13 cellular contexts compared by ENCODE assay signal in the genomic region with DNA sequence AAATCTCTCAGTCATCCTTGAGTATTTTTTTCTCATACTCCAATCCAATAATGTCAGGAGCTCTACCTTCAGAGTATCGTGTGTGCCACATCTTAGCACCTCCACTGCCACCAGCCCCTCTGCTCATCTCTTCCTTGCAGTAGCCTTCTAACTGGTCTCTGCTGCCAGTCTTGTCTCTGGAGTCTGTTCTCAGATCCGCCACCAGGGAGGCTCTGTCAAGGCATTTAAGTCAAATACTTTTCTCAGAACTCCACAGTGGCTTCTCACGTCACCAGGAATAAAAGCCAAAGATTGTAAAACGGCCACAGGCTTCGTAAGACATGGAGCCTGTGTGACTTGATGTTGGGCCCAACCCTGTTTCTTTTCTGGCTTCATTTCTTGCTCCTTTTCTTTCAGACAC. TPM values are rescaled to one million over a fixed set of nuclear protein-coding genes. Genes with fewer than 3 reads are reported as not detected.
A peak's percentile ranks its signal among the peaks of the same experiment; 100 is the strongest.
DNase-seq lines count a peak whose midpoint lies in the region; ATAC-seq and TF ChIP-seq lines count a peak whose summit lies in the region.
"Had no signal": no experiment of that assay in that cellular context is flagged by ENCODE, and none has a peak within 500 bp of the region (broad histone marks: within the 10 kb centered on the region; RNA-seq: fewer than 3 reads in every experiment).

No MANE protein-coding gene starts in this region.

- H3K4me1 ChIP-seq in endodermal cell (ENCODE audit: control insufficient read depth, insufficient read depth, low read length) = peaks cover 8% of the 10 kb centered on the region
- H3K4me1 ChIP-seq in breast epithelium = peaks cover 0 to 5% of the 10 kb centered on the region in 2 donors

- intact Hi-C loops in breast epithelium (cut with DNase I; ENCODE audit: low total_unique reads) (no loop called here), sciatic nerve (cut with DNase I) (no loop called here)

- H3K4me3 Mint-ChIP-seq in activated T-cell treated with anti-CD3 and anti-CD28 coated beads, Interleukin-2, amount 50 U/mL, for 72 hours = no peak overlapping the region
- H3K4me3 Mint-ChIP-seq in T-helper 2 cell treated with Interferon-gamma antibody and Interleukin-4, amounts not matched to agents 5 μg/mL and 100 μg/mL, for 36 hours = no peak overlapping the region
- no peak overlapping the region for H3K4me3 Mint-ChIP-seq in endodermal cell
- no peak overlapping the region for H3K4me3 Mint-ChIP-seq in stimulated activated effector memory CD8-positive, alpha-beta T cell treated with anti-CD3 and anti-CD28 coated beads, Interleukin-12 subunit alpha, Interleukin-12 subunit beta, amount 100 ng/mL, for 72 hours

- H3K4me1 Mint-ChIP-seq in activated T-cell treated with anti-CD3 and anti-CD28 coated beads, Interleukin-2, amount 50 U/mL, for 72 hours (ENCODE audit: low read depth) = peaks cover 74% of the 10 kb centered on the region
- peaks cover 38% of the 10 kb centered on the region for H3K4me1 Mint-ChIP-seq in T-helper 2 cell treated with Interferon-gamma antibody and Interleukin-4, amounts not matched to agents 5 μg/mL and 100 μg/mL, for 36 hours (ENCODE audit: low read depth)
- peaks cover 35% of the 10 kb centered on the region for H3K4me1 Mint-ChIP-seq in endodermal cell
- H3K4me1 Mint-ChIP-seq in stimulated activated effector memory CD8-positive, alpha-beta T cell treated with anti-CD3 and anti-CD28 coated beads, Interleukin-12 subunit alpha, Interleukin-12 subunit beta, amount 100 ng/mL, for 72 hours = peaks cover 61% of the 10 kb centered on the region

- peaks cover 19 to 35% of the 10 kb centered on the region in 2 donors for H3K36me3 Mint-ChIP-seq in activated T-cell treated with anti-CD3 and anti-CD28 coated beads, Interleukin-2, amount 50 U/mL, for 72 hours (ENCODE audit: insufficient read depth in 2 of 2)
- peaks cover 63% of the 10 kb centered on the region for H3K36me3 Mint-ChIP-seq in T-helper 2 cell treated with Interferon-gamma antibody and Interleukin-4, amounts not matched to agents 5 μg/mL and 100 μg/mL, for 36 hours (ENCODE audit: low read depth)
- peaks cover 65% of the 10 kb centered on the region for H3K36me3 Mint-ChIP-seq in endodermal cell (ENCODE audit: low read depth)
- H3K36me3 Mint-ChIP-seq in stimulated activated effector memory CD8-positive, alpha-beta T cell treated with anti-CD3 and anti-CD28 coated beads, Interleukin-12 subunit alpha, Interleukin-12 subunit beta, amount 100 ng/mL, for 72 hours = peaks cover 99% of the 10 kb centered on the region

- H3K27ac Mint-ChIP-seq in activated T-cell treated with anti-CD3 and anti-CD28 coated beads, Interleukin-2, amount 50 U/mL, for 72 hours = peak overlapping the region; percentile 25
- H3K27ac Mint-ChIP-seq in T-helper 2 cell treated with Interferon-gamma antibody and Interleukin-4, amounts not matched to agents 5 μg/mL and 100 μg/mL, for 36 hours = peak overlapping the region; percentile 18
- peak overlapping the region; percentile 4 for H3K27ac Mint-ChIP-seq in endodermal cell
- peak overlapping the region; percentile 79 for H3K27ac Mint-ChIP-seq in stimulated activated effector memory CD8-positive, alpha-beta T cell treated with anti-CD3 and anti-CD28 coated beads, Interleukin-12 subunit alpha, Interleukin-12 subunit beta, amount 100 ng/mL, for 72 hours

- DNase-seq in activated T-cell treated with anti-CD3 and anti-CD28 coated beads, Interleukin-2, amount 50 U/mL, for 72 hours = no peak
- no peak for DNase-seq in activated T-cell treated with anti-CD3 and anti-CD28 coated beads, Interleukin-2, amount 50 U/mL, for 48 hours
- DNase-seq in T-helper 2 cell treated with Interferon-gamma antibody and Interleukin-4, amounts not matched to agents 5 μg/mL and 100 μg/mL, for 36 hours (ENCODE audit: low spot score) = no peak
- DNase-seq in endodermal cell = peak; percentile 67
- DNase-seq in stimulated activated effector memory CD8-positive, alpha-beta T cell treated with anti-CD3 and anti-CD28 coated beads, Interleukin-12 subunit alpha, Interleukin-12 subunit beta, amount 100 ng/mL, for 72 hours (ENCODE audit: low spot score in 2 of 2) = no peak
- no peak for DNase-seq in breast epithelium (ENCODE audit: low spot score in 2 of 2)
- DNase-seq in sciatic nerve (ENCODE audit: low spot score) = no peak
- DNase-seq: anterior cingulate cortex; foreskin fibroblast; GOT3; NCI-H2171 treated with DMSO at 0.1 percent for 48 hours; stimulated activated CD4-positive, alpha-beta T cell treated with anti-CD3 and anti-CD28 coated beads, Interleukin-2, amount 100 ng/mL, for 48 hours had no signal

- no peak overlapping the region for H3K4me3 ChIP-seq in endodermal cell (ENCODE audit: low read length)
- no peak overlapping the region for H3K4me3 ChIP-seq in breast epithelium

- no peaks in the 10 kb centered on the region for H3K27me3 Mint-ChIP-seq in activated T-cell treated with anti-CD3 and anti-CD28 coated beads, Interleukin-2, amount 50 U/mL, for 72 hours (ENCODE audit: low read depth)
- H3K27me3 Mint-ChIP-seq in T-helper 2 cell treated with Interferon-gamma antibody and Interleukin-4, amounts not matched to agents 5 μg/mL and 100 μg/mL, for 36 hours (ENCODE audit: low read depth) = no peaks in the 10 kb centered on the region
- H3K27me3 Mint-ChIP-seq in endodermal cell (ENCODE audit: insufficient read depth) = no peaks in the 10 kb centered on the region

- H3K27ac ChIP-seq in endodermal cell (ENCODE audit: low read depth, low read length) = no peak overlapping the region
- no peak overlapping the region for H3K27ac ChIP-seq in breast epithelium

- H3K9me3 ChIP-seq in endodermal cell (ENCODE audit: control insufficient read depth, low read length) = no peaks in the 10 kb centered on the region
- H3K9me3 ChIP-seq in breast epithelium = no peaks in the 10 kb centered on the region

- peak in 1 of 2 donors; percentile 18 for ATAC-seq in activated T-cell treated with anti-CD3 and anti-CD28 coated beads, Interleukin-2, amount 50 U/mL, for 72 hours (replicated peaks in 1 of 2)
- ATAC-seq in stimulated activated effector memory CD8-positive, alpha-beta T cell treated with anti-CD3 and anti-CD28 coated beads, Interleukin-12 subunit alpha, Interleukin-12 subunit beta, amount 100 ng/mL, for 72 hours = no peak
- ATAC-seq in GM21367 (IDR thresholded peaks at IDR 0.05; ENCODE audit: unreplicated experiment) (no peak), sciatic nerve (no peak)

- H3K27me3 ChIP-seq in endodermal cell (ENCODE audit: control insufficient read depth, insufficient read depth, low read length, poor library complexity, severe bottlenecking) (no peaks in the 10 kb centered on the region), breast epithelium (no peaks in the 10 kb centered on the region)

- H3K9me3 Mint-ChIP-seq in activated T-cell treated with anti-CD3 and anti-CD28 coated beads, Interleukin-2, amount 50 U/mL, for 72 hours = no peaks in the 10 kb centered on the region
- H3K9me3 Mint-ChIP-seq in T-helper 2 cell treated with Interferon-gamma antibody and Interleukin-4, amounts not matched to agents 5 μg/mL and 100 μg/mL, for 36 hours = no peaks in the 10 kb centered on the region
- H3K9me3 Mint-ChIP-seq in endodermal cell = no peaks in the 10 kb centered on the region
- no peaks in the 10 kb centered on the region for H3K9me3 Mint-ChIP-seq in stimulated activated effector memory CD8-positive, alpha-beta T cell treated with anti-CD3 and anti-CD28 coated beads, Interleukin-12 subunit alpha, Interleukin-12 subunit beta, amount 100 ng/mL, for 72 hours

- 94 to 96% methylated on average over 5 of the region's 5 CpGs for WGBS in endodermal cell (ENCODE audit: insufficient coverage in 1 of 2, insufficient read length in 1 of 2), 2 experiments

- H3K9ac ChIP-seq in endodermal cell (ENCODE audit: extremely low read depth, low read length, poor library complexity, severe bottlenecking) = no peak overlapping the region

- TF ChIP-seq POLR2A in breast epithelium (IDR thresholded peaks at IDR 0.05) = no peak

- TF ChIP-seq CTCF in endodermal cell (conservative IDR thresholded peaks at IDR 0.05) = peak; percentile 62
- TF ChIP-seq CTCF in breast epithelium (IDR thresholded peaks at IDR 0.05) = no peak

- H3K36me3 ChIP-seq in endodermal cell (ENCODE audit: control insufficient read depth, insufficient read depth, low read length) (peaks cover 72% of the 10 kb centered on the region), breast epithelium (peaks cover 7% of the 10 kb centered on the region)

RNA-seq across cellular contexts. Expression of a gene that starts 7.1 kb away (rescaled TPM):
- 10 to 100 TPM; 35.2 to 40.6 TPM for total RNA-seq in activated T-cell treated with anti-CD3 and anti-CD28 coated beads, Interleukin-2, amount 50 U/mL, for 72 hours
- total RNA-seq in endodermal cell (10 to 100 TPM; 81.2 to 82.8 TPM), breast epithelium (10 to 100 TPM; 51.8 to 75.2 (median 67.4) TPM), sciatic nerve (43.6 TPM)
- polyA plus RNA-seq in endodermal cell (2013, experiment 1 of 2) = 71.0 TPM
- 77.5 TPM for polyA plus RNA-seq in endodermal cell (2013, experiment 2 of 2)

RNA-seq across cellular contexts. Expression of a gene that starts 7.2 kb away (rescaled TPM):
- 10 to 100 TPM; 29.4 to 32.2 TPM for total RNA-seq in activated T-cell treated with anti-CD3 and anti-CD28 coated beads, Interleukin-2, amount 50 U/mL, for 72 hours
- total RNA-seq in endodermal cell = 10 to 100 TPM; 34.1 to 44.9 TPM
- 44.4 TPM for polyA plus RNA-seq in endodermal cell (2013, experiment 1 of 2)
- polyA plus RNA-seq in endodermal cell (2013, experiment 2 of 2) = 38.3 TPM
- total RNA-seq in breast epithelium = 10 to 100 TPM; 35.4 to 50.8 (median 45.6) TPM
- total RNA-seq in sciatic nerve = 38.2 TPM

Comparison
In these comparisons a context has a peak if more than half of its experiments do, and no peak if none do; other contexts are left out.
1. H3K27ac Mint-ChIP-seq: peak in every context shown above with its lines; median percentile 79 in stimulated activated effector memory CD8-positive, alpha-beta T cell treated with anti-CD3 and anti-CD28 coated beads, Interleukin-12 subunit alpha, Interleukin-12 subunit beta, amount 100 ng/mL, for 72 hours; 25 in activated T-cell treated with anti-CD3 and anti-CD28 coated beads, Interleukin-2, amount 50 U/mL, for 72 hours; 18 in T-helper 2 cell treated with Interferon-gamma antibody and Interleukin-4, amounts not matched to agents 5 μg/mL and 100 μg/mL, for 36 hours; 4 in endodermal cell.